ENCODE assay signal across 20 cellular contexts in genomic region chr4:126023946-126024345, GRCh38.
"Had no signal": no experiment of that assay in that cellular context is flagged by ENCODE, and none has a peak within 500 bp of the region (broad histone marks: within the 10 kb centered on the region; RNA-seq: fewer than 3 reads in every experiment).

No MANE protein-coding gene starts in this region.

- FAIRE-seq: islet of Langerhans, pancreas had no signal

- DNase-seq: activated CD4-positive, alpha-beta T cell treated with anti-CD3 and anti-CD28 coated beads for 1 hour; activated CD8-positive, alpha-beta memory T cell treated with anti-CD3 and anti-CD28 coated beads for 24 hours; activated gamma-delta T cell; activated T-cell treated with anti-CD3 and anti-CD28 coated beads, Interleukin-2, amount 50 U/mL, for 72 hours; adrenal gland; dorsolateral prefrontal cortex; foreskin melanocyte; glutamatergic neuron; hippocampal formation; left cardiac atrium; mucosa of descending colon; naive thymus-derived CD4-positive, alpha-beta T cell; pancreas; stimulated activated CD4-positive, alpha-beta T cell treated with anti-CD3 and anti-CD28 coated beads, Interleukin-4, amount 100 ng/mL, for 4 hours; T-helper 2 cell; WERI-Rb-1 had no signal

- H3K27ac ChIP-seq: adrenal gland, dorsolateral prefrontal cortex, pancreas, spleen, thoracic aorta, WERI-Rb-1 had no signal

- H3K4me1 ChIP-seq: adrenal gland, pancreas, spleen had no signal

- H3K27me3 ChIP-seq: adrenal gland, pancreas, spleen had no signal

- H3K9me3 ChIP-seq: adrenal gland, mucosa of descending colon, pancreas, thoracic aorta had no signal

- H3K36me3 ChIP-seq: adrenal gland, pancreas, spleen, thoracic aorta, WERI-Rb-1 had no signal

- H3K4me3 ChIP-seq: adrenal gland, dorsolateral prefrontal cortex, lung, mucosa of descending colon, pancreas, spleen, thoracic aorta had no signal
